In the genomic region with DNA sequence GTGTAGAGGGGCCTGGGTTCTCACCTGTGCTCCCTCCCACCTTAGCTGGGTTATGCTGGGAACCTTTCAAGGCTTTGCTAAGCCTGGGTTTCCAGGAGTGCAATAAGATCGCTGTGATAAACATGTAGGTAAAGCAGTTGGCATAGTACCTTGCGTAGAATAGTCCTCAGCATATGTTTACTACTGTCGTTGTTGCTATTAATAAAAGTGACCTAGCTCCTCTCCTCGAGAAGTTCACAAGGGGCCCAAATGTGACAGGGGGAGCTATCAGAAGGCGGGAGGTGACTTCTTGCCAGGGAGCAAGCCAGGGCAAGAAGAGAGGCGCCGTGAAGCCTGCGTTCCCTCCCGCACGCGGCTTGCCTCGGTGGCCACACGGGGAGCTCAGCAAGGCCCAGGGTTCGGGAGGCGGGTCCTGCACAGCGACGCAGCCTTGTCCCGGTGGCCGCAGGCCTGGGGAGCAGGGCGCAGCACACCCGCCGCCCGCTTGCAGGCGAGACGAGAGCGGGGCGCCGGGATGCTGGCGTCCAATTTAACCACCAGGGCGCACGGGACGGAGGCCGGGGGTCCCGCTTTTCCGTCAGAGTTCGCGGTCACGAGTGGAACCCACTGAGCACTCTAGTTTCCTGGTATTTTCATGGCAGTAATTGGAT, we compare ENCODE assay signal across 1 cellular context.
TF ChIP-seq lines count a peak whose summit lies in the region.

No MANE protein-coding gene starts in this region.

TF ChIP-seq in HepG2, 621 proteins besides CTCF, POLR2A, EP300 and RAD21 (continued from another document and continues in another):
- TF ChIP-seq, protein P1, sequence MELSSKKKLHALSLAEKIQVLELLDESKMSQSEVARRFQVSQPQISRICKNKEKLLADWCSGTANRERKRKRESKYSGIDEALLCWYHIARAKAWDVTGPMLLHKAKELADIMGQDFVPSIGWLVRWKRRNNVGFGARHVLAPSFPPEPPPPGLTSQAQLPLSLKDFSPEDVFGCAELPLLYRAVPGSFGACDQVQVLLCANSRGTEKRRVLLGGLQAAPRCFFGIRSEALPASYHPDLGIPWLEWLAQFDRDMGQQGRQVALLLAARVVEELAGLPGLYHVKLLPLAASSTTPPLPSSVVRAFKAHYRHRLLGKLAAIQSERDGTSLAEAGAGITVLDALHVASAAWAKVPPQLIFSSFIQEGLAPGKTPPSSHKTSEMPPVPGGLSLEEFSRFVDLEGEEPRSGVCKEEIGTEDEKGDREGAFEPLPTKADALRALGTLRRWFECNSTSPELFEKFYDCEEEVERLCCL (CRISPR knock-in tag; IDR thresholded peaks at IDR 0.05; ENCODE audit: borderline replicate concordance): no peak
- TF ChIP-seq ZFYVE20 (CRISPR knock-in tag; IDR thresholded peaks at IDR 0.05; ENCODE audit: borderline replicate concordance, low read depth) (no peak), ZNF768 (CRISPR knock-in tag; IDR thresholded peaks at IDR 0.05) (peak; percentile 27; the same call in 1 of the 2 replicates), BCL6 (CRISPR knock-in tag; IDR thresholded peaks at IDR 0.05) (no peak), SP140L (CRISPR knock-in tag; IDR thresholded peaks at IDR 0.05; ENCODE audit: borderline replicate concordance) (no peak), U2AF1 (optimal IDR thresholded peaks at IDR 0.05; ENCODE audit: low read depth, low read length) (no peak), PHF8 (CRISPR knock-in tag; IDR thresholded peaks at IDR 0.05) (no peak), MYC (CRISPR knock-in tag; IDR thresholded peaks at IDR 0.05; ENCODE audit: borderline replicate concordance) (peak; percentile 9; the same call in 1 of the 2 replicates), RELA (CRISPR knock-in tag; IDR thresholded peaks at IDR 0.05) (no peak), GATAD2A (CRISPR knock-in tag; IDR thresholded peaks at IDR 0.05) (0 out of 2 replicates have a peak, but pooled peaks have one; percentile 14), SRY (CRISPR knock-in tag; IDR thresholded peaks at IDR 0.05) (0 out of 2 replicates have a peak, but pooled peaks have one; percentile 16), ZBTB20 (CRISPR knock-in tag; IDR thresholded peaks at IDR 0.05; ENCODE audit: borderline replicate concordance, low read depth) (no peak), SMARCE1 (IDR thresholded peaks at IDR 0.05; ENCODE audit: borderline replicate concordance) (no peak), TBL1XR1 (IDR thresholded peaks at IDR 0.05; ENCODE audit: borderline replicate concordance, low read length, partially characterized antibody) (no peak), RFXAP (CRISPR knock-in tag; IDR thresholded peaks at IDR 0.05; ENCODE audit: borderline replicate concordance) (no peak), TCF12 (IDR thresholded peaks at IDR 0.05) (no peak), TCF12 (CRISPR knock-in tag; IDR thresholded peaks at IDR 0.05) (no peak), ETV6 (CRISPR knock-in tag; conservative IDR thresholded peaks at IDR 0.05) (no peak)
- TF ChIP-seq, protein P2, sequence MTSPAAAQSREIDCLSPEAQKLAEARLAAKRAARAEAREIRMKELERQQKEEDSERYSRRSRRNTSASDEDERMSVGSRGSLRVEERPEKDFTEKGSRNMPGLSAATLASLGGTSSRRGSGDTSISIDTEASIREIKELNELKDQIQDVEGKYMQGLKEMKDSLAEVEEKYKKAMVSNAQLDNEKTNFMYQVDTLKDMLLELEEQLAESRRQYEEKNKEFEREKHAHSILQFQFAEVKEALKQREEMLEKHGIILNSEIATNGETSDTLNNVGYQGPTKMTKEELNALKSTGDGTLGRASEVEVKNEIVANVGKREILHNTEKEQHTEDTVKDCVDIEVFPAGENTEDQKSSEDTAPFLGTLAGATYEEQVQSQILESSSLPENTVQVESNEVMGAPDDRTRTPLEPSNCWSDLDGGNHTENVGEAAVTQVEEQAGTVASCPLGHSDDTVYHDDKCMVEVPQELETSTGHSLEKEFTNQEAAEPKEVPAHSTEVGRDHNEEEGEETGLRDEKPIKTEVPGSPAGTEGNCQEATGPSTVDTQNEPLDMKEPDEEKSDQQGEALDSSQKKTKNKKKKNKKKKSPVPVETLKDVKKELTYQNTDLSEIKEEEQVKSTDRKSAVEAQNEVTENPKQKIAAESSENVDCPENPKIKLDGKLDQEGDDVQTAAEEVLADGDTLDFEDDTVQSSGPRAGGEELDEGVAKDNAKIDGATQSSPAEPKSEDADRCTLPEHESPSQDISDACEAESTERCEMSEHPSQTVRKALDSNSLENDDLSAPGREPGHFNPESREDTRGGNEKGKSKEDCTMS (CRISPR knock-in tag; conservative IDR thresholded peaks at IDR 0.05): no peak
- TF ChIP-seq, protein P3, sequence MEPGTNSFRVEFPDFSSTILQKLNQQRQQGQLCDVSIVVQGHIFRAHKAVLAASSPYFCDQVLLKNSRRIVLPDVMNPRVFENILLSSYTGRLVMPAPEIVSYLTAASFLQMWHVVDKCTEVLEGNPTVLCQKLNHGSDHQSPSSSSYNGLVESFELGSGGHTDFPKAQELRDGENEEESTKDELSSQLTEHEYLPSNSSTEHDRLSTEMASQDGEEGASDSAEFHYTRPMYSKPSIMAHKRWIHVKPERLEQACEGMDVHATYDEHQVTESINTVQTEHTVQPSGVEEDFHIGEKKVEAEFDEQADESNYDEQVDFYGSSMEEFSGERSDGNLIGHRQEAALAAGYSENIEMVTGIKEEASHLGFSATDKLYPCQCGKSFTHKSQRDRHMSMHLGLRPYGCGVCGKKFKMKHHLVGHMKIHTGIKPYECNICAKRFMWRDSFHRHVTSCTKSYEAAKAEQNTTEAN (CRISPR knock-in tag; conservative IDR thresholded peaks at IDR 0.05): no peak
- TF ChIP-seq, protein P4, sequence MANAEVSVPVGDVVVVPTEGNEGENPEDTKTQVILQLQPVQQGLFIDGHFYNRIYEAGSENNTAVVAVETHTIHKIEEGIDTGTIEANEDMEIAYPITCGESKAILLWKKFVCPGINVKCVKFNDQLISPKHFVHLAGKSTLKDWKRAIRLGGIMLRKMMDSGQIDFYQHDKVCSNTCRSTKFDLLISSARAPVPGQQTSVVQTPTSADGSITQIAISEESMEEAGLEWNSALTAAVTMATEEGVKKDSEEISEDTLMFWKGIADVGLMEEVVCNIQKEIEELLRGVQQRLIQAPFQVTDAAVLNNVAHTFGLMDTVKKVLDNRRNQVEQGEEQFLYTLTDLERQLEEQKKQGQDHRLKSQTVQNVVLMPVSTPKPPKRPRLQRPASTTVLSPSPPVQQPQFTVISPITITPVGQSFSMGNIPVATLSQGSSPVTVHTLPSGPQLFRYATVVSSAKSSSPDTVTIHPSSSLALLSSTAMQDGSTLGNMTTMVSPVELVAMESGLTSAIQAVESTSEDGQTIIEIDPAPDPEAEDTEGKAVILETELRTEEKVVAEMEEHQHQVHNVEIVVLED (CRISPR knock-in tag; IDR thresholded peaks at IDR 0.05; ENCODE audit: borderline replicate concordance): 0 out of 2 replicates have a peak, but pooled peaks have one; percentile 6
- TF ChIP-seq, protein P5, sequence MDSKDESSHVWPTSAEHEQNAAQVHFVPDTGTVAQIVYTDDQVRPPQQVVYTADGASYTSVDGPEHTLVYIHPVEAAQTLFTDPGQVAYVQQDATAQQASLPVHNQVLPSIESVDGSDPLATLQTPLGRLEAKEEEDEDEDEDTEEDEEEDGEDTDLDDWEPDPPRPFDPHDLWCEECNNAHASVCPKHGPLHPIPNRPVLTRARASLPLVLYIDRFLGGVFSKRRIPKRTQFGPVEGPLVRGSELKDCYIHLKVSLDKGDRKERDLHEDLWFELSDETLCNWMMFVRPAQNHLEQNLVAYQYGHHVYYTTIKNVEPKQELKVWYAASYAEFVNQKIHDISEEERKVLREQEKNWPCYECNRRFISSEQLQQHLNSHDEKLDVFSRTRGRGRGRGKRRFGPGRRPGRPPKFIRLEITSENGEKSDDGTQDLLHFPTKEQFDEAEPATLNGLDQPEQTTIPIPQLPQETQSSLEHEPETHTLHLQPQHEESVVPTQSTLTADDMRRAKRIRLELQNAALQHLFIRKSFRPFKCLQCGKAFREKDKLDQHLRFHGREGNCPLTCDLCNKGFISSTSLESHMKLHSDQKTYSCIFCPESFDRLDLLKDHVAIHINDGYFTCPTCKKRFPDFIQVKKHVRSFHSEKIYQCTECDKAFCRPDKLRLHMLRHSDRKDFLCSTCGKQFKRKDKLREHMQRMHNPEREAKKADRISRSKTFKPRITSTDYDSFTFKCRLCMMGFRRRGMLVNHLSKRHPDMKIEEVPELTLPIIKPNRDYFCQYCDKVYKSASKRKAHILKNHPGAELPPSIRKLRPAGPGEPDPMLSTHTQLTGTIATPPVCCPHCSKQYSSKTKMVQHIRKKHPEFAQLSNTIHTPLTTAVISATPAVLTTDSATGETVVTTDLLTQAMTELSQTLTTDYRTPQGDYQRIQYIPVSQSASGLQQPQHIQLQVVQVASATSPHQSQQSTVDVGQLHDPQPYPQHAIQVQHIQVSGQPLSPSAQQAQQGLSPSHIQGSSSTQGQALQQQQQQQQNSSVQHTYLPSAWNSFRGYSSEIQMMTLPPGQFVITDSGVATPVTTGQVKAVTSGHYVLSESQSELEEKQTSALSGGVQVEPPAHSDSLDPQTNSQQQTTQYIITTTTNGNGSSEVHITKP (CRISPR knock-in tag; IDR thresholded peaks at IDR 0.05; ENCODE audit: low read depth): no peak
- TF ChIP-seq, protein P6, sequence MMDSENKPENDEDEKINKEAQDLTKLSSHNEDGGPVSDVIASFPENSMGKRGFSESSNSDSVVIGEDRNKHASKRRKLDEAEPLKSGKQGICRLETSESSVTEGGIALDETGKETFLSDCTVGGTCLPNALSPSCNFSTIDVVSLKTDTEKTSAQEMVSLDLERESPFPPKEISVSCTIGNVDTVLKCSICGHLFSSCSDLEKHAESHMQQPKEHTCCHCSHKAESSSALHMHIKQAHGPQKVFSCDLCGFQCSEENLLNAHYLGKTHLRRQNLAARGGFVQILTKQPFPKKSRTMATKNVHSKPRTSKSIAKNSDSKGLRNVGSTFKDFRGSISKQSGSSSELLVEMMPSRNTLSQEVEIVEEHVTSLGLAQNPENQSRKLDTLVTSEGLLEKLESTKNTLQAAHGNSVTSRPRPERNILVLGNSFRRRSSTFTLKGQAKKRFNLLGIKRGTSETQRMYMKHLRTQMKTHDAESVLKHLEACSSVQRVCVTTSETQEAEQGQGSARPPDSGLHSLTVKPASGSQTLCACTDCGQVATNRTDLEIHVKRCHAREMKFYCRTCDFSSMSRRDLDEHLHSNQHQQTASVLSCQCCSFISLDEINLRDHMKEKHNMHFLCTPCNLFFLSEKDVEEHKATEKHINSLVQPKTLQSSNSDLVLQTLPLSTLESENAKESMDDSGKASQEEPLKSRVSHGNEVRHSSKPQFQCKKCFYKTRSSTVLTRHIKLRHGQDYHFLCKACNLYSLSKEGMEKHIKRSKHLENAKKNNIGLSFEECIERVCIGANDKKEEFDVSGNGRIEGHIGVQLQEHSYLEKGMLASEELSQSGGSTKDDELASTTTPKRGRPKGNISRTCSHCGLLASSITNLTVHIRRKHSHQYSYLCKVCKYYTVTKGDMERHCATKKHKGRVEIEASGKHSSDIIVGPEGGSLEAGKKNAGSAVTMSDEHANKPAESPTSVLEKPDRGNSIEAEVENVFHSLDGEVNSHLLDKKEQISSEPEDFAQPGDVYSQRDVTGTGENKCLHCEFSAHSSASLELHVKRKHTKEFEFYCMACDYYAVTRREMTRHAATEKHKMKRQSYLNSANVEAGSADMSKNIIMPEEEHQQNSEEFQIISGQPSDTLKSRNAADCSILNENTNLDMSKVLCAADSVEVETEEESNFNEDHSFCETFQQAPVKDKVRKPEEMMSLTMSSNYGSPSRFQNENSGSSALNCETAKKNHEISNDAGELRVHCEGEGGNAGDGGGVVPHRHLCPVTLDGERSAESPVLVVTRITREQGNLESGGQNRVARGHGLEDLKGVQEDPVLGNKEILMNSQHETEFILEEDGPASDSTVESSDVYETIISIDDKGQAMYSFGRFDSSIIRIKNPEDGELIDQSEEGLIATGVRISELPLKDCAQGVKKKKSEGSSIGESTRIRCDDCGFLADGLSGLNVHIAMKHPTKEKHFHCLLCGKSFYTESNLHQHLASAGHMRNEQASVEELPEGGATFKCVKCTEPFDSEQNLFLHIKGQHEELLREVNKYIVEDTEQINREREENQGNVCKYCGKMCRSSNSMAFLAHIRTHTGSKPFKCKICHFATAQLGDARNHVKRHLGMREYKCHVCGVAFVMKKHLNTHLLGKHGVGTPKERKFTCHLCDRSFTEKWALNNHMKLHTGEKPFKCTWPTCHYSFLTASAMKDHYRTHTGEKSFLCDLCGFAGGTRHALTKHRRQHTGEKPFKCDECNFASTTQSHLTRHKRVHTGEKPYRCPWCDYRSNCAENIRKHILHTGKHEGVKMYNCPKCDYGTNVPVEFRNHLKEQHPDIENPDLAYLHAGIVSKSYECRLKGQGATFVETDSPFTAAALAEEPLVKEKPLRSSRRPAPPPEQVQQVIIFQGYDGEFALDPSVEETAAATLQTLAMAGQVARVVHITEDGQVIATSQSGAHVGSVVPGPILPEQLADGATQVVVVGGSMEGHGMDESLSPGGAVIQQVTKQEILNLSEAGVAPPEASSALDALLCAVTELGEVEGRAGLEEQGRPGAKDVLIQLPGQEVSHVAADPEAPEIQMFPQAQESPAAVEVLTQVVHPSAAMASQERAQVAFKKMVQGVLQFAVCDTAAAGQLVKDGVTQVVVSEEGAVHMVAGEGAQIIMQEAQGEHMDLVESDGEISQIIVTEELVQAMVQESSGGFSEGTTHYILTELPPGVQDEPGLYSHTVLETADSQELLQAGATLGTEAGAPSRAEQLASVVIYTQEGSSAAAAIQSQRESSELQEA (CRISPR knock-in tag; IDR thresholded peaks at IDR 0.05; ENCODE audit: not compliant biosample characterization): no peak
- TF ChIP-seq, protein P7, sequence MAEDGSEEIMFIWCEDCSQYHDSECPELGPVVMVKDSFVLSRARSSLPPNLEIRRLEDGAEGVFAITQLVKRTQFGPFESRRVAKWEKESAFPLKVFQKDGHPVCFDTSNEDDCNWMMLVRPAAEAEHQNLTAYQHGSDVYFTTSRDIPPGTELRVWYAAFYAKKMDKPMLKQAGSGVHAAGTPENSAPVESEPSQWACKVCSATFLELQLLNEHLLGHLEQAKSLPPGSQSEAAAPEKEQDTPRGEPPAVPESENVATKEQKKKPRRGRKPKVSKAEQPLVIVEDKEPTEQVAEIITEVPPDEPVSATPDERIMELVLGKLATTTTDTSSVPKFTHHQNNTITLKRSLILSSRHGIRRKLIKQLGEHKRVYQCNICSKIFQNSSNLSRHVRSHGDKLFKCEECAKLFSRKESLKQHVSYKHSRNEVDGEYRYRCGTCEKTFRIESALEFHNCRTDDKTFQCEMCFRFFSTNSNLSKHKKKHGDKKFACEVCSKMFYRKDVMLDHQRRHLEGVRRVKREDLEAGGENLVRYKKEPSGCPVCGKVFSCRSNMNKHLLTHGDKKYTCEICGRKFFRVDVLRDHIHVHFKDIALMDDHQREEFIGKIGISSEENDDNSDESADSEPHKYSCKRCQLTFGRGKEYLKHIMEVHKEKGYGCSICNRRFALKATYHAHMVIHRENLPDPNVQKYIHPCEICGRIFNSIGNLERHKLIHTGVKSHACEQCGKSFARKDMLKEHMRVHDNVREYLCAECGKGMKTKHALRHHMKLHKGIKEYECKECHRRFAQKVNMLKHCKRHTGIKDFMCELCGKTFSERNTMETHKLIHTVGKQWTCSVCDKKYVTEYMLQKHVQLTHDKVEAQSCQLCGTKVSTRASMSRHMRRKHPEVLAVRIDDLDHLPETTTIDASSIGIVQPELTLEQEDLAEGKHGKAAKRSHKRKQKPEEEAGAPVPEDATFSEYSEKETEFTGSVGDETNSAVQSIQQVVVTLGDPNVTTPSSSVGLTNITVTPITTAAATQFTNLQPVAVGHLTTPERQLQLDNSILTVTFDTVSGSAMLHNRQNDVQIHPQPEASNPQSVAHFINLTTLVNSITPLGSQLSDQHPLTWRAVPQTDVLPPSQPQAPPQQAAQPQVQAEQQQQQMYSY (CRISPR knock-in tag; IDR thresholded peaks at IDR 0.05): no peak
- TF ChIP-seq, protein P8, sequence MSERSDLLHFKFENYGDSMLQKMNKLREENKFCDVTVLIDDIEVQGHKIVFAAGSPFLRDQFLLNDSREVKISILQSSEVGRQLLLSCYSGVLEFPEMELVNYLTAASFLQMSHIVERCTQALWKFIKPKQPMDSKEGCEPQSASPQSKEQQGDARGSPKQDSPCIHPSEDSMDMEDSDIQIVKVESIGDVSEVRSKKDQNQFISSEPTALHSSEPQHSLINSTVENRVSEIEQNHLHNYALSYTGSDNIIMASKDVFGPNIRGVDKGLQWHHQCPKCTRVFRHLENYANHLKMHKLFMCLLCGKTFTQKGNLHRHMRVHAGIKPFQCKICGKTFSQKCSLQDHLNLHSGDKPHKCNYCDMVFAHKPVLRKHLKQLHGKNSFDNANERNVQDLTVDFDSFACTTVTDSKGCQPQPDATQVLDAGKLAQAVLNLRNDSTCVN (CRISPR knock-in tag; IDR thresholded peaks at IDR 0.05; ENCODE audit: borderline replicate concordance): no peak
